16 cellular contexts compared by ENCODE assay signal in the genomic region with DNA sequence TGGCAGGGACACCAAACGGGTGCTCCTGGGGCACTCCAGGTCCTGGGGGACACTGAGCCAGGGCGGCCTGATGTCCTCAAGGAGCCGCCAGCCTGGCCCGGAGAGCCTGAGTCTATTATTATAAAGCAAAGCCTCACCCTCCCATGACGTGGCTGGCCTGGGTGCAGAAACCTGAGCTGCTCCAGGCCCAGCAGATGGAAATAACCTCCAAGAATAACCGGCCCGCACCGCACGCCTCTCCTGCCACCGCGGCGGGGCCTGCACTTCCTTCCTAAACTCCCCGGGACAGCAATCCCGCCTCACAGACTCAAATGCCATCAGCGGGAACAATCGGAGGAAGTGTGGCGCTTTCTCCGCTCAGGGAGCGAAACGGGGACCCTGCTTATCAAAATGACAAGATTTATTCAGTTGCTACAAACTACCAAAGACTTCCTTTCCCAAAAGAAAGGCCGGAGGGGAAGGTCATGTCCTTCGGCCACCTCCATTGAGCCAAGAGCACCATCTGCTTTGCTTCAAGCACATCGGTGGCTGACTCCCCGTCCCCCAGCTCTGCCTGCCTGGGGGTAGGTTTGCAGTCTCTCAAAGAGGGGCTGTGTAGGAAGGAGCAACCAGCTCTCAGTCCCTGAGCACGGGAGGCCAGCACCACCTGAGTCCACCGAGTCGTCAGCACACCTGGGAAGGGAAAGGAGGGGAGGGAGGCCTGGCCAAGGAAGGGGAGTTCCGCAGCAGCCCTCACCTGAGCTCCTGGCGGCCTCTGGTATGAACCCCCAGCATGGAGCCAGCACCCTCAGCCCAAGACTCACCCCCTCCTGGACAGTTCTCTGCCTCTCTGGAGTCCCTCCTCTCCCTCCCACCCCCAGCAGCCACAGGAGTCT.
DNase-seq lines count a peak whose midpoint lies in the region; FAIRE-seq and TF ChIP-seq lines count a peak whose summit lies in the region.
"Had no signal": no experiment of that assay in that cellular context is flagged by ENCODE, and none has a peak within 500 bp of the region (broad histone marks: within the 10 kb centered on the region; RNA-seq: fewer than 3 reads in every experiment).

No MANE protein-coding gene starts in this region.

- H2BK5ac ChIP-seq in neuronal stem cell (ENCODE audit: low read length): peak overlapping the region; percentile 30

- WGBS in neuronal stem cell (ENCODE audit: extremely low coverage in 2 of 2, insufficient read length in 2 of 2, insufficient replicate concordance in 1 of 2), 2 donors: no CpG with 5 or more reads among the region's 29 CpGs

- no peak overlapping the region for H2BK120ac ChIP-seq in neuronal stem cell (ENCODE audit: low read depth, low read length)

- H3K4me3 ChIP-seq in cardiac fibroblast (replicated peaks in 1 of 2; ENCODE audit: low read depth in 2 of 2, low read length in 2 of 2): no peak overlapping the region
- H3K4me3 ChIP-seq in right atrium auricular region: peak overlapping the region in 1 of 2 donors; percentile 14
- H3K4me3 ChIP-seq in neuronal stem cell (ENCODE audit: low read length in 2 of 2): no peak overlapping the region
- no peak overlapping the region for H3K4me3 ChIP-seq in uterus
- H3K4me3 ChIP-seq: skin epidermis had no signal

- no peaks in the 10 kb centered on the region for H3K36me3 ChIP-seq in right atrium auricular region
- H3K36me3 ChIP-seq in neuronal stem cell (replicated peaks in 1 of 2; ENCODE audit: control insufficient read depth in 2 of 2, insufficient read depth in 2 of 2, low read length in 2 of 2): no peaks in the 10 kb centered on the region
- no peaks in the 10 kb centered on the region for H3K36me3 ChIP-seq in uterus

- H3K27ac Mint-ChIP-seq in activated T-helper 2 cell treated with anti-CD3 and anti-CD28 coated beads, Interferon-gamma antibody, Interleukin-2, Interleukin-4, amounts not matched to agents 10 μg/mL and 5 μg/mL and 100 μg/mL, durations not matched to agents 14 hours and 24 hours and 36 hours: no peak overlapping the region
- H3K27ac Mint-ChIP-seq: activated naive CD4-positive, alpha-beta T cell treated with anti-CD3 and anti-CD28 coated beads, Interleukin-2, amount 50 U/mL, for 24 hours had no signal

- peak overlapping the region; percentile 79 for H2AK5ac ChIP-seq in neuronal stem cell (ENCODE audit: low read depth, low read length)

- peak overlapping the region; percentile 67 for H3K18ac ChIP-seq in neuronal stem cell (ENCODE audit: low read length)

- TF ChIP-seq POLR2A in uterus (IDR thresholded peaks at IDR 0.05): no peak

- no peak overlapping the region for H3K4me2 ChIP-seq in neuronal stem cell (ENCODE audit: insufficient read depth, low read length, poor library complexity, severe bottlenecking)

- no peak overlapping the region for H4K91ac ChIP-seq in neuronal stem cell (ENCODE audit: low read depth, low read length, poor library complexity)

- H3K9me3 ChIP-seq in right atrium auricular region: no peaks in the 10 kb centered on the region
- no peaks in the 10 kb centered on the region for H3K9me3 ChIP-seq in neuronal stem cell (replicated peaks in 1 of 2; ENCODE audit: control insufficient read depth in 2 of 2, insufficient read depth in 1 of 2, low read depth in 1 of 2, low read length in 2 of 2)
- H3K9me3 ChIP-seq in uterus: no peaks in the 10 kb centered on the region

- no peaks in the 10 kb centered on the region for H3K4me1 Mint-ChIP-seq in activated T-helper 2 cell treated with anti-CD3 and anti-CD28 coated beads, Interferon-gamma antibody, Interleukin-2, Interleukin-4, amounts not matched to agents 10 μg/mL and 5 μg/mL and 100 μg/mL, durations not matched to agents 14 hours and 24 hours and 36 hours (ENCODE audit: low read depth)
- H3K4me1 Mint-ChIP-seq: activated naive CD4-positive, alpha-beta T cell treated with anti-CD3 and anti-CD28 coated beads, Interleukin-2, amount 50 U/mL, for 24 hours had no signal

- no peak overlapping the region for H3K4ac ChIP-seq in neuronal stem cell (ENCODE audit: low read length)

- H2BK12ac ChIP-seq in neuronal stem cell (ENCODE audit: low read length): peak overlapping the region; percentile 87

- H3K4me3 Mint-ChIP-seq in activated T-helper 2 cell treated with anti-CD3 and anti-CD28 coated beads, Interferon-gamma antibody, Interleukin-2, Interleukin-4, amounts not matched to agents 10 μg/mL and 5 μg/mL and 100 μg/mL, durations not matched to agents 14 hours and 24 hours and 36 hours (ENCODE audit: low read depth): no peak overlapping the region
- H3K4me3 Mint-ChIP-seq: activated naive CD4-positive, alpha-beta T cell treated with anti-CD3 and anti-CD28 coated beads, Interleukin-2, amount 50 U/mL, for 24 hours had no signal

- FAIRE-seq in RCC 7860 (lab: Jason Lieb, UNC): no peak
- FAIRE-seq: D721Med, GM12892 had no signal

- H3K4me1 ChIP-seq in right atrium auricular region (peaks cover 0 to 55% of the 10 kb centered on the region in 2 donors), neuronal stem cell (ENCODE audit: control insufficient read depth in 2 of 2, insufficient read depth in 1 of 2, low read depth in 1 of 2, low read length in 2 of 2) (peaks cover 6 to 36% of the 10 kb centered on the region in 2 donors), uterus (no peaks in the 10 kb centered on the region)

- no peaks in the 10 kb centered on the region for H3K79me1 ChIP-seq in neuronal stem cell (ENCODE audit: low read depth, low read length)

- intact Hi-C loops in uterus (cut with DNase I; ENCODE audit: low total_unique reads): no loop called here
- intact Hi-C loops in activated T-helper 2 cell treated with anti-CD3 and anti-CD28 coated beads, Interferon-gamma antibody, Interleukin-2, Interleukin-4, amounts not matched to agents 10 μg/mL and 5 μg/mL and 100 μg/mL, durations not matched to agents 14 hours and 24 hours and 36 hours (cut with micrococcal nuclease): no loop called here

- H3K27me3 Mint-ChIP-seq in activated T-helper 2 cell treated with anti-CD3 and anti-CD28 coated beads, Interferon-gamma antibody, Interleukin-2, Interleukin-4, amounts not matched to agents 10 μg/mL and 5 μg/mL and 100 μg/mL, durations not matched to agents 14 hours and 24 hours and 36 hours (ENCODE audit: low read depth): peaks cover 3% of the 10 kb centered on the region

- H3K27ac ChIP-seq in right atrium auricular region (peak overlapping the region; percentile 91 to 92), neuronal stem cell (replicated peaks; ENCODE audit: low read length) (no peak overlapping the region), uterus (peak overlapping the region; percentile 55 to 59)
- H3K27ac ChIP-seq: epithelial cell of prostate had no signal

- H3K9ac ChIP-seq in neuronal stem cell (ENCODE audit: low read depth, low read length, poor library complexity): no peak overlapping the region

- H3K23ac ChIP-seq in neuronal stem cell (ENCODE audit: low read depth, low read length, poor library complexity): peak overlapping the region; percentile 16

- no peaks in the 10 kb centered on the region for H3K36me3 Mint-ChIP-seq in activated T-helper 2 cell treated with anti-CD3 and anti-CD28 coated beads, Interferon-gamma antibody, Interleukin-2, Interleukin-4, amounts not matched to agents 10 μg/mL and 5 μg/mL and 100 μg/mL, durations not matched to agents 14 hours and 24 hours and 36 hours (ENCODE audit: low read depth)
- H3K36me3 Mint-ChIP-seq: activated naive CD4-positive, alpha-beta T cell treated with anti-CD3 and anti-CD28 coated beads, Interleukin-2, amount 50 U/mL, for 24 hours had no signal

- peak overlapping the region; percentile 39 for H2BK15ac ChIP-seq in neuronal stem cell (ENCODE audit: low read length)

- no peak overlapping the region for H4K8ac ChIP-seq in neuronal stem cell (ENCODE audit: low read depth, low read length)

- peak overlapping the region; percentile 31 for H3K14ac ChIP-seq in neuronal stem cell (ENCODE audit: low read length)

- H3K9me3 Mint-ChIP-seq in activated T-helper 2 cell treated with anti-CD3 and anti-CD28 coated beads, Interferon-gamma antibody, Interleukin-2, Interleukin-4, amounts not matched to agents 10 μg/mL and 5 μg/mL and 100 μg/mL, durations not matched to agents 14 hours and 24 hours and 36 hours: no peaks in the 10 kb centered on the region
- H3K9me3 Mint-ChIP-seq: activated naive CD4-positive, alpha-beta T cell treated with anti-CD3 and anti-CD28 coated beads, Interleukin-2, amount 50 U/mL, for 24 hours had no signal

- DNase-seq in cardiac fibroblast (ENCODE audit: low read depth in 2 of 2) (peak; percentile 51 to 67), right atrium auricular region (ENCODE audit: low spot score) (peak; percentile 86), neuronal stem cell (ENCODE audit: low spot score) (no peak), uterus (peak; percentile 40 to 43), RCC 7860 (ENCODE audit: low spot score) (no peak), DMS 273 (lab: John Stamatoyannopoulos, UW; ENCODE audit: unreplicated experiment) (no peak)
- DNase-seq in activated T-helper 2 cell treated with anti-CD3 and anti-CD28 coated beads, Interferon-gamma antibody, Interleukin-2, Interleukin-4, amounts not matched to agents 10 μg/mL and 5 μg/mL and 100 μg/mL, durations not matched to agents 14 hours and 24 hours and 36 hours (ENCODE audit: low spot score): no peak
- DNase-seq: activated CD4-positive, alpha-beta T cell treated with anti-CD3 and anti-CD28 coated beads for 48 hours; mammary epithelial cell; MV-4-11; NCI-H82 had no signal

- H2AFZ ChIP-seq in neuronal stem cell (ENCODE audit: low read length): peak overlapping the region; percentile 82

- H3K27me3 ChIP-seq in right atrium auricular region (no peaks in the 10 kb centered on the region), neuronal stem cell (ENCODE audit: control insufficient read depth in 3 of 3, insufficient read depth in 3 of 3, low read depth in 1 of 3, low read length in 3 of 3) (no peaks in the 10 kb centered on the region), uterus (no peaks in the 10 kb centered on the region)

- TF ChIP-seq CTCF in cardiac fibroblast (IDR thresholded peaks at IDR 0.05; ENCODE audit: low read depth, low read length) (no peak), right atrium auricular region (IDR thresholded peaks at IDR 0.05) (no peak), uterus (IDR thresholded peaks at IDR 0.05) (no peak)

Comparison
In these comparisons a context has a peak if more than half of its experiments do, and no peak if none do; other contexts are left out.
1. DNase-seq: peak in cardiac fibroblast (2 of 2), right atrium auricular region (single experiment) and uterus (2 of 2); none in neuronal stem cell (single experiment), RCC 7860 (single experiment), DMS 273 (single experiment) and activated T-helper 2 cell treated with anti-CD3 and anti-CD28 coated beads, Interferon-gamma antibody, Interleukin-2, Interleukin-4, amounts not matched to agents 10 μg/mL and 5 μg/mL and 100 μg/mL, durations not matched to agents 14 hours and 24 hours and 36 hours (single experiment).